Comparison of ENCODE assay signal across 1 cellular context in genomic region chr11:111870887-111871692, GRCh38.
TF ChIP-seq lines count a peak whose summit lies in the region.

ALG9 (minus strand) TSS chr11:111871581; CDS start chr11:111871482, 99 bp downstream.

TF ChIP-seq in HepG2, 621 proteins besides CTCF, POLR2A, EP300 and RAD21 (continued from another document and continues in another):
- TF ChIP-seq THAP11 (CRISPR knock-in tag; IDR thresholded peaks at IDR 0.05) = peak; percentile 82
- TF ChIP-seq WIZ (CRISPR knock-in tag; IDR thresholded peaks at IDR 0.05) = no peak
- peak; percentile 36; the same call in 1 of the 2 replicates for TF ChIP-seq NKX3-1 (CRISPR knock-in tag; IDR thresholded peaks at IDR 0.05)
- peak; percentile 78; the same call in 1 of the 2 replicates for TF ChIP-seq IRX3 (CRISPR knock-in tag; IDR thresholded peaks at IDR 0.05; ENCODE audit: borderline replicate concordance, low read depth)
- no peak for TF ChIP-seq HMG20B (CRISPR knock-in tag; conservative IDR thresholded peaks at IDR 0.05)
- TF ChIP-seq ZNF468 (CRISPR knock-in tag; IDR thresholded peaks at IDR 0.05) = no peak
- no peak for TF ChIP-seq LBX2 (CRISPR knock-in tag; IDR thresholded peaks at IDR 0.05; ENCODE audit: borderline replicate concordance)
- TF ChIP-seq RXRA (CRISPR knock-in tag; IDR thresholded peaks at IDR 0.05) = no peak
- no peak for TF ChIP-seq E2F2 (CRISPR knock-in tag; IDR thresholded peaks at IDR 0.05; ENCODE audit: borderline replicate concordance)
- peak; percentile 63; the same call in 1 of the 2 replicates for TF ChIP-seq ZNF121 (CRISPR knock-in tag; IDR thresholded peaks at IDR 0.05)
- peak; percentile 74; the same call in 1 of the 2 replicates for TF ChIP-seq ZNF691 (CRISPR knock-in tag; IDR thresholded peaks at IDR 0.05; ENCODE audit: borderline replicate concordance, low read depth)
- TF ChIP-seq PAF1 (CRISPR knock-in tag; IDR thresholded peaks at IDR 0.05) = no peak
- peak; percentile 86 for TF ChIP-seq GATAD1 (CRISPR knock-in tag; IDR thresholded peaks at IDR 0.05)
- TF ChIP-seq TOPORS (CRISPR knock-in tag; IDR thresholded peaks at IDR 0.05) = peak; percentile 91
- no peak for TF ChIP-seq CCDC6 (CRISPR knock-in tag; IDR thresholded peaks at IDR 0.05)
- TF ChIP-seq ZNF558 (CRISPR knock-in tag; IDR thresholded peaks at IDR 0.05; ENCODE audit: borderline replicate concordance) = no peak; the same call in 1 of the 2 replicates
- no peak for TF ChIP-seq MBNL3 (CRISPR knock-in tag; conservative IDR thresholded peaks at IDR 0.05)
- TF ChIP-seq BRCA1 (CRISPR knock-in tag; IDR thresholded peaks at IDR 0.05) = no peak
- no peak for TF ChIP-seq GPBP1L1 (CRISPR knock-in tag; IDR thresholded peaks at IDR 0.05)
- no peak for TF ChIP-seq ZNF430 (CRISPR knock-in tag; IDR thresholded peaks at IDR 0.05)
- TF ChIP-seq MIXL1 (CRISPR knock-in tag; IDR thresholded peaks at IDR 0.05) = no peak
- TF ChIP-seq PHF5A (CRISPR knock-in tag; IDR thresholded peaks at IDR 0.05; ENCODE audit: low read depth, unreplicated experiment) = peak; percentile 12
- TF ChIP-seq FOSL2 (CRISPR knock-in tag; IDR thresholded peaks at IDR 0.05) = 0 out of 2 replicates have a peak, but pooled peaks have one; percentile 6
- TF ChIP-seq POLR2G (IDR thresholded peaks at IDR 0.05; ENCODE audit: low read depth, low read length) = peak; percentile 85
- 0 out of 3 replicates have a peak, but pooled peaks have one; percentile 46 for TF ChIP-seq MXI1 (IDR thresholded peaks at IDR 0.05; ENCODE audit: borderline replicate concordance, low read depth, low read length)
- TF ChIP-seq ZNF333 (CRISPR knock-in tag; IDR thresholded peaks at IDR 0.05; ENCODE audit: borderline replicate concordance) = no peak
- TF ChIP-seq KDM6A (CRISPR knock-in tag; IDR thresholded peaks at IDR 0.05; ENCODE audit: low read depth) = no peak
- TF ChIP-seq NFE2L2 (IDR thresholded peaks at IDR 0.05; ENCODE audit: low read length) = no peak
- TF ChIP-seq SMAD3 (CRISPR knock-in tag; IDR thresholded peaks at IDR 0.05) = peak; percentile 39; the same call in 1 of the 2 replicates
- TF ChIP-seq ZNF670 (CRISPR knock-in tag; IDR thresholded peaks at IDR 0.05; ENCODE audit: borderline replicate concordance) = no peak
- TF ChIP-seq YEATS2 (CRISPR knock-in tag; IDR thresholded peaks at IDR 0.05; ENCODE audit: borderline replicate concordance) = peak; percentile 79
- TF ChIP-seq ZNF549 (CRISPR knock-in tag; IDR thresholded peaks at IDR 0.05) = no peak
- TF ChIP-seq ZMYM4 (CRISPR knock-in tag; IDR thresholded peaks at IDR 0.05) = peak; percentile 86
- no peak for TF ChIP-seq ZNF33B (CRISPR knock-in tag; IDR thresholded peaks at IDR 0.05)
- TF ChIP-seq SNAPC2 (CRISPR knock-in tag; IDR thresholded peaks at IDR 0.05) = peak; percentile 83; the same call in 1 of the 2 replicates
- peak; percentile 65 for TF ChIP-seq KMT2A (CRISPR knock-in tag; IDR thresholded peaks at IDR 0.05)
- no peak for TF ChIP-seq ZNF557 (CRISPR knock-in tag; IDR thresholded peaks at IDR 0.05)
- no peak for TF ChIP-seq HIC2 (CRISPR knock-in tag; IDR thresholded peaks at IDR 0.05; ENCODE audit: low read depth)
- no peak for TF ChIP-seq PTBP1 (IDR thresholded peaks at IDR 0.05; ENCODE audit: low read depth, low read length, poor library complexity, severe bottlenecking)
- TF ChIP-seq ZIK1 (CRISPR knock-in tag; IDR thresholded peaks at IDR 0.05; ENCODE audit: borderline replicate concordance, low read depth) = peak; percentile 84
- 0 out of 2 replicates have a peak, but pooled peaks have one; percentile 12 for TF ChIP-seq ZBTB43 (CRISPR knock-in tag; conservative IDR thresholded peaks at IDR 0.05)
- no peak for TF ChIP-seq ZNF546 (CRISPR knock-in tag; conservative IDR thresholded peaks at IDR 0.05)
- TF ChIP-seq ZNF431 (CRISPR knock-in tag; IDR thresholded peaks at IDR 0.05; ENCODE audit: borderline replicate concordance, low read depth) = peak; percentile 86; the same call in 1 of the 2 replicates
- peak; percentile 25; the same call in 1 of the 2 replicates for TF ChIP-seq ETV6 (CRISPR knock-in tag; conservative IDR thresholded peaks at IDR 0.05)
- no peak for TF ChIP-seq REL (CRISPR knock-in tag; conservative IDR thresholded peaks at IDR 0.05)
- no peak for TF ChIP-seq CBX2 (IDR thresholded peaks at IDR 0.05; ENCODE audit: low read depth, low read length)
- TF ChIP-seq CBX2 (CRISPR knock-in tag; IDR thresholded peaks at IDR 0.05; ENCODE audit: low read depth) = 0 out of 2 replicates have a peak, but pooled peaks have one; percentile 18
- no peak for TF ChIP-seq HDAC2 (CRISPR knock-in tag; IDR thresholded peaks at IDR 0.05)
- no peak for TF ChIP-seq KDM3A (CRISPR knock-in tag; IDR thresholded peaks at IDR 0.05; ENCODE audit: low read depth)
- no peak for TF ChIP-seq ETS1 (CRISPR knock-in tag; IDR thresholded peaks at IDR 0.05)
- TF ChIP-seq PCBP1 (IDR thresholded peaks at IDR 0.05; ENCODE audit: borderline replicate concordance, low read depth, low read length) = no peak
- no peak; the same call in 1 of the 2 replicates for TF ChIP-seq SIN3B (IDR thresholded peaks at IDR 0.05; ENCODE audit: low read length)
- 0 out of 2 replicates have a peak, but pooled peaks have one; percentile 33 for TF ChIP-seq POGK (CRISPR knock-in tag; conservative IDR thresholded peaks at IDR 0.05)
- TF ChIP-seq CHD2 (IDR thresholded peaks at IDR 0.05; ENCODE audit: low read depth, low read length) = no peak
- TF ChIP-seq ZNF766 (CRISPR knock-in tag; IDR thresholded peaks at IDR 0.05; ENCODE audit: borderline replicate concordance) = peak; percentile 46; the same call in 1 of the 2 replicates
- peak; percentile 35; the same call in 1 of the 2 replicates for TF ChIP-seq ARNT2 (CRISPR knock-in tag; IDR thresholded peaks at IDR 0.05; ENCODE audit: low read depth)
- TF ChIP-seq ZNF615 (CRISPR knock-in tag; IDR thresholded peaks at IDR 0.05; ENCODE audit: borderline replicate concordance) = no peak
- TF ChIP-seq HNRNPLL (IDR thresholded peaks at IDR 0.05; ENCODE audit: low read depth, low read length, poor library complexity, severe bottlenecking) = peak; percentile 84
- TF ChIP-seq ZNF292 (CRISPR knock-in tag; IDR thresholded peaks at IDR 0.05; ENCODE audit: borderline replicate concordance, low read depth) = peak; percentile 58; the same call in 1 of the 2 replicates
- 0 out of 2 replicates have a peak, but pooled peaks have one; percentile 67 for TF ChIP-seq RELA (CRISPR knock-in tag; IDR thresholded peaks at IDR 0.05)
- no peak for TF ChIP-seq TBL1XR1 (IDR thresholded peaks at IDR 0.05; ENCODE audit: borderline replicate concordance, low read length, partially characterized antibody)
- TF ChIP-seq ZNF124 (CRISPR knock-in tag; IDR thresholded peaks at IDR 0.05) = peak; percentile 46; the same call in 1 of the 2 replicates
- TF ChIP-seq REXO4 (CRISPR knock-in tag; IDR thresholded peaks at IDR 0.05; ENCODE audit: borderline replicate concordance) = no peak
- TF ChIP-seq SAFB2 (CRISPR knock-in tag; IDR thresholded peaks at IDR 0.05; ENCODE audit: borderline replicate concordance, low read depth) = peak; percentile 84; the same call in 1 of the 2 replicates
- TF ChIP-seq ZNF790 (CRISPR knock-in tag; IDR thresholded peaks at IDR 0.05; ENCODE audit: borderline replicate concordance) = no peak; the same call in 1 of the 2 replicates
- no peak for TF ChIP-seq SMARCE1 (IDR thresholded peaks at IDR 0.05; ENCODE audit: borderline replicate concordance)
- 0 out of 2 replicates have a peak, but pooled peaks have one; percentile 11 for TF ChIP-seq PREB (CRISPR knock-in tag; IDR thresholded peaks at IDR 0.05)
- TF ChIP-seq FIP1L1 (IDR thresholded peaks at IDR 0.05; ENCODE audit: borderline replicate concordance, insufficient read depth, low read depth, low read length) = no peak
- peak; percentile 99 for TF ChIP-seq ASH2L (IDR thresholded peaks at IDR 0.05; ENCODE audit: insufficient read length, low read depth, low read length)
- TF ChIP-seq ZBTB7B (CRISPR knock-in tag; IDR thresholded peaks at IDR 0.05) = peak; percentile 86
- TF ChIP-seq HES4 (CRISPR knock-in tag; IDR thresholded peaks at IDR 0.05; ENCODE audit: borderline replicate concordance) = peak; percentile 85; the same call in 1 of the 2 replicates
